Comparison of ENCODE assay signal across 8 cellular contexts in genomic region chr5:35854248-35854647, GRCh38. TPM values are rescaled to one million over a fixed set of nuclear protein-coding genes. Genes with fewer than 3 reads are reported as not detected.
DNase-seq lines count a peak whose midpoint lies in the region; ATAC-seq and TF ChIP-seq lines count a peak whose summit lies in the region.

No MANE protein-coding gene starts in this region.

- H3K27me3 ChIP-seq in DOHH2 (ENCODE audit: control insufficient read depth, low read length) (no peaks in the 10 kb centered on the region), mammary epithelial cell (ENCODE audit: insufficient read depth, low read length) (no peaks in the 10 kb centered on the region)

- CTCF ChIA-PET in mammary epithelial cell (lab: Charles Lee; ENCODE audit: low non-redundant PET) = no interaction called here

- in situ Hi-C loops in mammary epithelial cell (cut with MboI; ENCODE audit: low sequenced_read_pairs in 2 of 2) = no loop called here

- WGBS in mammary epithelial cell (ENCODE audit: low coverage, missing lambda C conversion rate) = 85% methylated on average over 1 of the region's 1 CpG

- no peaks in the 10 kb centered on the region for H3K9me2 ChIP-seq in DOHH2 (replicated peaks; ENCODE audit: control insufficient read depth, low read length)

- H4K20me1 ChIP-seq in DOHH2 (ENCODE audit: control insufficient read depth, insufficient read depth, low read depth, low read length) = no peaks in the 10 kb centered on the region
- no peaks in the 10 kb centered on the region for H4K20me1 ChIP-seq in mammary epithelial cell (ENCODE audit: insufficient read depth, low read length)

- peak overlapping the region; percentile 44 for H3K4me3 ChIP-seq in DOHH2 (ENCODE audit: low read length)
- H3K4me3 ChIP-seq in mammary epithelial cell (replicated peaks in 1 of 3; ENCODE audit: insufficient read depth in 1 of 3, low read depth in 2 of 3, low read length in 3 of 3) = no peak overlapping the region

- no TSS peak for BruUV-seq in mammary epithelial cell (replicated peaks; lab: Mats Ljungman, UMichigan)

- H3K36me3 ChIP-seq in DOHH2 (ENCODE audit: control insufficient read depth, low read length) (no peaks in the 10 kb centered on the region; the same call in 1 of the 2 replicates), mammary epithelial cell (ENCODE audit: insufficient read depth, low read length) (no peaks in the 10 kb centered on the region)

- H3K27ac ChIP-seq in DOHH2 (ENCODE audit: low read depth, low read length) (peak overlapping the region; percentile 46), mammary epithelial cell (ENCODE audit: insufficient read depth, low read depth, low read length) (no peak overlapping the region)

- peak overlapping the region; percentile 22 for H2AFZ ChIP-seq in mammary epithelial cell (ENCODE audit: low read depth, low read length)

- H3K9ac ChIP-seq in mammary epithelial cell (ENCODE audit: insufficient read depth, low read length) = no peak overlapping the region

- H3K79me2 ChIP-seq in DOHH2 (ENCODE audit: control insufficient read depth, low read length) = peaks cover 27% of the 10 kb centered on the region
- no peaks in the 10 kb centered on the region for H3K79me2 ChIP-seq in mammary epithelial cell (ENCODE audit: insufficient read depth, low read length)

- TF ChIP-seq CTCF in DOHH2 (IDR thresholded peaks at IDR 0.05; ENCODE audit: low read depth, low read length, poor library complexity, severe bottlenecking) = no peak
- no peak for TF ChIP-seq CTCF in mammary epithelial cell (conservative IDR thresholded peaks at IDR 0.05 in 1 of 2, IDR thresholded peaks at IDR 0.05 in 1 of 2; ENCODE audit: extremely low read depth in 1 of 2, insufficient read depth in 1 of 2, low read depth in 1 of 2, low read length in 2 of 2)

- H3K9me3 ChIP-seq in DOHH2 (ENCODE audit: control insufficient read depth, insufficient read depth, low read length) (no peaks in the 10 kb centered on the region), mammary epithelial cell (replicated peaks; ENCODE audit: insufficient read depth, low read length) (no peaks in the 10 kb centered on the region)

- dilution Hi-C loops in mammary epithelial cell (cut with HindIII; ENCODE audit: low sequenced_read_pairs) = no loop called here

- ATAC-seq in GM21529 (IDR thresholded peaks at IDR 0.05; ENCODE audit: unreplicated experiment) (no peak), HG03025 (IDR thresholded peaks at IDR 0.05; ENCODE audit: low FRiP score, unreplicated experiment) (no peak)

- H3K4me2 ChIP-seq in DOHH2 (ENCODE audit: low read length) (peak overlapping the region; percentile 66), mammary epithelial cell (ENCODE audit: insufficient read depth, low read depth, low read length) (no peak overlapping the region)

- intact Hi-C loops in mammary epithelial cell (cut with micrococcal nuclease) = no loop called here

- H3K4me1 ChIP-seq in DOHH2 (ENCODE audit: control insufficient read depth, low read length) (peaks cover 65% of the 10 kb centered on the region), mammary epithelial cell (ENCODE audit: insufficient read depth, low read length) (peaks cover 41% of the 10 kb centered on the region)

- no peaks in the 10 kb centered on the region for H3F3A ChIP-seq in DOHH2 (ENCODE audit: control insufficient read depth, insufficient read depth)

- DNase-seq in activated CD4-positive, alpha-beta T cell treated with anti-CD3 and anti-CD28 coated beads for 48 hours = peak; percentile 66
- DNase-seq in mammary epithelial cell (no peak), NCI-H748 treated with DMSO at 0.1 percent for 48 hours (lab: John Stamatoyannopoulos, UW) (no peak), DMS53 (lab: John Stamatoyannopoulos, UW) (no peak)
- DNase-seq in stimulated activated CD4-positive, alpha-beta T cell treated with anti-CD3 and anti-CD28 coated beads, TNF-alpha, amount 100 ng/mL, for 24 hours (ENCODE audit: low read depth in 3 of 3) = peak; percentile 50 to 65 (median 53)

RNA-seq across cellular contexts. Expression of gene IL7R, which starts 2.4 kb away (rescaled TPM):
- total RNA-seq in mammary epithelial cell = 1 to 10 TPM; 1.0 to 9.2 TPM
- polyA plus RNA-seq in mammary epithelial cell = 5.3 TPM
- 2.6 TPM for polyA minus RNA-seq in mammary epithelial cell

Comparison
In these comparisons a context has a peak if more than half of its experiments do, and no peak if none do; other contexts are left out.
1. DNase-seq: peak in activated CD4-positive, alpha-beta T cell treated with anti-CD3 and anti-CD28 coated beads for 48 hours (single experiment) and stimulated activated CD4-positive, alpha-beta T cell treated with anti-CD3 and anti-CD28 coated beads, TNF-alpha, amount 100 ng/mL, for 24 hours (3 of 3); none in mammary epithelial cell (single experiment), NCI-H748 treated with DMSO at 0.1 percent for 48 hours (single experiment) and DMS53 (single experiment).